36 cellular contexts compared by ENCODE assay signal in genomic region chr12:39165338-39165737, GRCh38.
"Had no signal": no experiment of that assay in that cellular context is flagged by ENCODE, and none has a peak within 500 bp of the region (broad histone marks: within the 10 kb centered on the region; RNA-seq: fewer than 3 reads in every experiment).

No MANE protein-coding gene starts in this region.

- DNase-seq: activated CD4-positive, alpha-beta T cell treated with anti-CD3 and anti-CD28 coated beads for 1 hour; activated CD4-positive, alpha-beta T cell treated with anti-CD3 and anti-CD28 coated beads for 36 hours; activated CD4-positive, alpha-beta T cell treated with anti-CD3 and anti-CD28 coated beads for 48 hours; activated CD4-positive, alpha-beta T cell treated with anti-CD3 and anti-CD28 coated beads, Interleukin-2, amount 10 ng/mL, durations not matched to agents 7 days and 5 days; activated CD4-positive, alpha-beta T cell treated with anti-CD3 and anti-CD28 coated beads, Interleukin-2, amount 50 U/mL, for 48 hours; activated CD4-positive, CD25-positive, alpha-beta regulatory T cell; activated CD8-positive, alpha-beta memory T cell treated with anti-CD3 and anti-CD28 coated beads, Interleukin-2, amount 50 U/mL, for 4 hours; activated CD8-positive, alpha-beta T cell treated with anti-CD3 and anti-CD28 coated beads for 36 hours; activated effector memory CD4-positive, alpha-beta T cell treated with anti-CD3 and anti-CD28 coated beads, Interleukin-2, amount 50 U/mL, for 16 hours; activated gamma-delta T cell treated with Interleukin-2 at 50 U/mL for 16 hours; activated naive CD4-positive, alpha-beta T cell; activated naive CD4-positive, alpha-beta T cell treated with anti-CD3 and anti-CD28 coated beads for 36 hours; activated naive CD4-positive, alpha-beta T cell treated with anti-CD3 and anti-CD28 coated beads, Interleukin-2, amount 50 U/mL, for 16 hours; activated naive CD8-positive, alpha-beta T cell treated with anti-CD3 and anti-CD28 coated beads for 36 hours; activated T-cell treated with anti-CD3 and anti-CD28 coated beads for 4 hours; activated T-cell treated with anti-CD3 and anti-CD28 coated beads, Interleukin-2, amount 50 U/mL, for 1 hour; activated T-cell treated with anti-CD3 and anti-CD28 coated beads, Interleukin-2, amount 50 U/mL, for 4 hours; activated T-cell treated with anti-CD3 and anti-CD28 coated beads, Interleukin-2, amount 50 U/mL, for 72 hours; adrenal gland; amniotic stem cell; aorta; body of pancreas; brain microvascular endothelial cell; cerebellar nuclear complex; T-cell; T-helper 17 cell; T-helper 9 cell had no signal

- FAIRE-seq: astrocyte, TTC549 had no signal

- H3K27me3 ChIP-seq: adrenal gland, body of pancreas, brain microvascular endothelial cell, breast epithelium had no signal

- H3K36me3 Mint-ChIP-seq: activated naive CD4-positive, alpha-beta T cell treated with anti-CD3 and anti-CD28 coated beads, Interleukin-2, amount 50 U/mL, for 72 hours; activated naive CD8-positive, alpha-beta T cell treated with anti-CD3 and anti-CD28 coated beads for 36 hours; T-cell had no signal

- H3K4me3 ChIP-seq: adrenal gland, body of pancreas, breast epithelium had no signal

- H3K36me3 ChIP-seq: adrenal gland, brain microvascular endothelial cell, breast epithelium had no signal

- H3K9me3 ChIP-seq: adrenal gland, body of pancreas, breast epithelium had no signal

- H3K4me1 Mint-ChIP-seq: activated CD4-positive, alpha-beta T cell treated with anti-CD3 and anti-CD28 coated beads for 36 hours; activated CD4-positive, alpha-beta T cell treated with anti-CD3 and anti-CD28 coated beads, Interleukin-2, amount 10 ng/mL, durations not matched to agents 7 days and 5 days; activated naive CD8-positive, alpha-beta T cell treated with anti-CD3 and anti-CD28 coated beads for 36 hours; activated T-helper 17 cell treated with anti-CD3 and anti-CD28 coated beads, Interleukin-2, amount 50 U/mL, for 72 hours; central memory CD8-positive, alpha-beta T cell; T-cell; T-helper 17 cell had no signal

- H3K4me3 Mint-ChIP-seq: activated CD4-positive, alpha-beta T cell treated with anti-CD3 and anti-CD28 coated beads for 36 hours; activated CD4-positive, alpha-beta T cell treated with anti-CD3 and anti-CD28 coated beads, Interleukin-2, amount 10 ng/mL, durations not matched to agents 7 days and 5 days; activated CD8-positive, alpha-beta T cell treated with anti-CD3 and anti-CD28 coated beads for 36 hours; activated naive CD4-positive, alpha-beta T cell treated with anti-CD3 and anti-CD28 coated beads for 36 hours; activated naive CD8-positive, alpha-beta T cell treated with anti-CD3 and anti-CD28 coated beads for 36 hours; activated T-cell treated with anti-CD3 and anti-CD28 coated beads, Interleukin-2, amount 50 U/mL, for 4 hours; activated T-cell treated with anti-CD3 and anti-CD28 coated beads, Interleukin-2, amount 50 U/mL, for 72 hours; activated T-helper 1 cell treated with anti-CD3 and anti-CD28 coated beads, Interleukin-12 subunit alpha, Interleukin-12 subunit beta, Interleukin-2, Interleukin-4 antibody, amounts not matched to agents 30 ng/mL and 10 ng/mL and 1 ng/mL, durations not matched to agents 14 hours and 24 hours and 36 hours; activated T-helper 17 cell treated with anti-CD3 and anti-CD28 coated beads, Interleukin-2, amount 50 U/mL, for 72 hours; central memory CD8-positive, alpha-beta T cell; T-cell; T-helper 17 cell had no signal

- H3K27ac Mint-ChIP-seq: activated CD4-positive, alpha-beta T cell treated with anti-CD3 and anti-CD28 coated beads for 36 hours; activated CD4-positive, alpha-beta T cell treated with anti-CD3 and anti-CD28 coated beads, Interleukin-2, amount 10 ng/mL, durations not matched to agents 7 days and 5 days; activated CD8-positive, alpha-beta T cell treated with anti-CD3 and anti-CD28 coated beads for 36 hours; activated naive CD4-positive, alpha-beta T cell treated with anti-CD3 and anti-CD28 coated beads for 36 hours; activated naive CD4-positive, alpha-beta T cell treated with anti-CD3 and anti-CD28 coated beads, Interleukin-2, amount 50 U/mL, for 72 hours; activated naive CD8-positive, alpha-beta T cell treated with anti-CD3 and anti-CD28 coated beads for 36 hours; activated T-cell treated with anti-CD3 and anti-CD28 coated beads, Interleukin-2, amount 50 U/mL, for 72 hours; activated T-helper 1 cell treated with anti-CD3 and anti-CD28 coated beads, Interleukin-12 subunit alpha, Interleukin-12 subunit beta, Interleukin-2, Interleukin-4 antibody, amounts not matched to agents 30 ng/mL and 10 ng/mL and 1 ng/mL, durations not matched to agents 14 hours and 24 hours and 36 hours; activated T-helper 17 cell treated with anti-CD3 and anti-CD28 coated beads, Interleukin-2, amount 50 U/mL, for 72 hours; T-cell; T-helper 17 cell had no signal

- ATAC-seq: activated CD4-positive, alpha-beta T cell treated with anti-CD3 and anti-CD28 coated beads for 36 hours; activated CD4-positive, CD25-positive, alpha-beta regulatory T cell treated with anti-CD3 and anti-CD28 coated beads, Interleukin-2, amount 50 U/mL, for 24 hours; activated CD8-positive, alpha-beta T cell treated with anti-CD3 and anti-CD28 coated beads for 36 hours; activated naive CD4-positive, alpha-beta T cell treated with anti-CD3 and anti-CD28 coated beads, Interleukin-2, amount 50 U/mL, for 72 hours; activated T-cell treated with anti-CD3 and anti-CD28 coated beads, Interleukin-2, amount 50 U/mL, for 4 hours; activated T-cell treated with anti-CD3 and anti-CD28 coated beads, Interleukin-2, amount 50 U/mL, for 72 hours; activated T-helper 17 cell treated with anti-CD3 and anti-CD28 coated beads, Interleukin-2, amount 50 U/mL, for 72 hours; body of pancreas; T-cell; T-helper 17 cell had no signal

- H3K27ac ChIP-seq: adrenal gland, body of pancreas, brain microvascular endothelial cell, breast epithelium, VCaP had no signal

- H3K4me1 ChIP-seq: adrenal gland, body of pancreas, breast epithelium had no signal

- H3K27me3 Mint-ChIP-seq: activated CD4-positive, alpha-beta T cell treated with anti-CD3 and anti-CD28 coated beads for 36 hours; activated CD4-positive, alpha-beta T cell treated with anti-CD3 and anti-CD28 coated beads, Interleukin-2, amount 10 ng/mL, durations not matched to agents 7 days and 5 days; activated CD8-positive, alpha-beta T cell treated with anti-CD3 and anti-CD28 coated beads for 36 hours; activated naive CD8-positive, alpha-beta T cell treated with anti-CD3 and anti-CD28 coated beads for 36 hours; activated T-helper 17 cell treated with anti-CD3 and anti-CD28 coated beads, Interleukin-2, amount 50 U/mL, for 72 hours; central memory CD8-positive, alpha-beta T cell; T-cell; T-helper 17 cell had no signal

- H3K9me3 Mint-ChIP-seq: activated CD8-positive, alpha-beta T cell treated with anti-CD3 and anti-CD28 coated beads for 36 hours; activated naive CD4-positive, alpha-beta T cell treated with anti-CD3 and anti-CD28 coated beads, Interleukin-2, amount 50 U/mL, for 72 hours; activated T-helper 17 cell treated with anti-CD3 and anti-CD28 coated beads, Interleukin-2, amount 50 U/mL, for 72 hours; central memory CD8-positive, alpha-beta T cell had no signal
